In the genomic region with DNA sequence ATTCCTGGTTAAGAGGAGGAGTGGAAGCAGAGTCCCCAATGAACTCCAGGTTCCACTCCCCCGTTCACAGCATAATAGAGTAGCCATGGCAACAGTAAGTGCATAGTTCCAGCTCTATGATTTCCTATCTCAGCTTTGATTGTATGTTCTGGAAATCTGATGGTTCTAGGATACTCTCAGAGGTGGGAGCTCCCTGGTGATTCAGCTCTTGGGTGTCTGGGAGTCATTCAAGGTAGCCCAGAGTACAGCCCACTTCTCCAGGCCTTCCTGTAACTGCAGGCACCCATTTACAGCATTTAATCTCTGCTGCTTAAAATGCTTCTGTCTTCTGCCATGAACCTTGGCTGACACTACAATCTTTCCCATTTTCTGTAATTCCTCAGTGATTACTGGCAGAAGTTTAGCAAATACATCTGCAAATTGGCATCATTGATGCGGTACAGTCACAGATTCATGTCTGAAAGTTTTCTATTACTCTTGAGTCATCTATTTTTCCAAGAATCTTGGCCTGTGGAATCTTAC, we compare ENCODE assay signal across 17 cellular contexts.
DNase-seq lines count a peak whose midpoint lies in the region; FAIRE-seq and TF ChIP-seq lines count a peak whose summit lies in the region.
"Had no signal": no experiment of that assay in that cellular context is flagged by ENCODE, and none has a peak within 500 bp of the region (broad histone marks: within the 10 kb centered on the region; RNA-seq: fewer than 3 reads in every experiment).

No MANE protein-coding gene starts in this region.

- H3K36me3 ChIP-seq in Caco-2 (ENCODE audit: control insufficient read depth, insufficient read depth, low read length), result no peaks in the 10 kb centered on the region
- H3K36me3 ChIP-seq: left ventricle myocardium inferior, neural progenitor cell had no signal

- BruUV-seq in Caco-2 (replicated peaks; lab: Mats Ljungman, UMichigan), result no TSS peak

- H3K4me3 Mint-ChIP-seq in Caco-2 (ENCODE audit: unreplicated experiment), result no peak overlapping the region
- H3K4me3 Mint-ChIP-seq: activated naive CD4-positive, alpha-beta T cell treated with anti-CD3 and anti-CD28 coated beads, Interleukin-2, amount 10 ng/mL, durations not matched to agents 7 days and 5 days; neural progenitor cell had no signal

- no peaks in the 10 kb centered on the region for H3K27me3 ChIP-seq in Caco-2 (replicated peaks; ENCODE audit: control insufficient read depth, insufficient read depth, low read length)
- H3K27me3 ChIP-seq: neural progenitor cell had no signal

- H3K27ac Mint-ChIP-seq in Caco-2 (ENCODE audit: unreplicated experiment), result no peak overlapping the region
- H3K27ac Mint-ChIP-seq: activated naive CD4-positive, alpha-beta T cell treated with anti-CD3 and anti-CD28 coated beads, Interleukin-2, amount 10 ng/mL, durations not matched to agents 7 days and 5 days; neural progenitor cell had no signal

- TF ChIP-seq CTCF in fibroblast of mammary gland (conservative IDR thresholded peaks at IDR 0.05; ENCODE audit: control insufficient read depth, insufficient read depth, low read depth, low read length) (no peak), Caco-2 (IDR thresholded peaks at IDR 0.05; ENCODE audit: insufficient read depth in 1 of 2, low read depth in 1 of 2, low read length in 1 of 2, severe bottlenecking in 1 of 2, unreplicated experiment in 1 of 2) (no peak)

- DNase-seq in ELR (ENCODE audit: low read depth) (peak; percentile 6), RCC 7860 (ENCODE audit: low spot score) (peak; percentile 44), fibroblast of mammary gland (ENCODE audit: low read depth) (peak; percentile 96), putamen (ENCODE audit: low spot score) (peak; percentile 49), DMS 273 (lab: John Stamatoyannopoulos, UW; ENCODE audit: unreplicated experiment) (no peak), Caco-2 (no peak), NCI-H748 (lab: John Stamatoyannopoulos, UW; ENCODE audit: unreplicated experiment) (no peak)
- DNase-seq in effector CD8-positive, alpha-beta T cell (lab: John Stamatoyannopoulos, UW), result no peak
- DNase-seq: activated naive CD4-positive, alpha-beta T cell treated with anti-CD3 and anti-CD28 coated beads, Interleukin-2, amount 10 ng/mL, durations not matched to agents 7 days and 5 days; COR-L47; dermis blood vessel endothelial cell; glutamatergic neuron; left ventricle myocardium inferior; MV-4-11; NCI-H510A treated with DMSO at 0.1 percent for 48 hours; RPMI8226 had no signal

- H3K4me1 Mint-ChIP-seq in Caco-2 (ENCODE audit: low read depth, unreplicated experiment), result no peaks in the 10 kb centered on the region
- H3K4me1 Mint-ChIP-seq: activated naive CD4-positive, alpha-beta T cell treated with anti-CD3 and anti-CD28 coated beads, Interleukin-2, amount 10 ng/mL, durations not matched to agents 7 days and 5 days; neural progenitor cell had no signal

- POLR2A ChIA-PET in Caco-2 (lab: Charles Lee), result no interaction called here

- CTCF ChIA-PET in Caco-2 (lab: Charles Lee), result no interaction called here

- no peaks in the 10 kb centered on the region for H3K27me3 Mint-ChIP-seq in Caco-2 (ENCODE audit: insufficient read depth, unreplicated experiment)
- H3K27me3 Mint-ChIP-seq: activated naive CD4-positive, alpha-beta T cell treated with anti-CD3 and anti-CD28 coated beads, Interleukin-2, amount 10 ng/mL, durations not matched to agents 7 days and 5 days had no signal

- intact Hi-C loops in Caco-2 (cut with micrococcal nuclease; ENCODE audit: unreplicated experiment), result no loop called here

- no peaks in the 10 kb centered on the region for H3K4me1 ChIP-seq in Caco-2
- H3K4me1 ChIP-seq: left ventricle myocardium inferior, neural progenitor cell had no signal

- H3K9me3 Mint-ChIP-seq in Caco-2 (ENCODE audit: unreplicated experiment), result no peaks in the 10 kb centered on the region
- H3K9me3 Mint-ChIP-seq: activated naive CD4-positive, alpha-beta T cell treated with anti-CD3 and anti-CD28 coated beads, Interleukin-2, amount 10 ng/mL, durations not matched to agents 7 days and 5 days had no signal

- H3K9me3 ChIP-seq in Caco-2, result no peaks in the 10 kb centered on the region

- no peak for FAIRE-seq in RCC 7860 (lab: Jason Lieb, UNC)

- no peaks in the 10 kb centered on the region for H3K36me3 Mint-ChIP-seq in Caco-2 (ENCODE audit: insufficient read depth, unreplicated experiment)
- H3K36me3 Mint-ChIP-seq: activated naive CD4-positive, alpha-beta T cell treated with anti-CD3 and anti-CD28 coated beads, Interleukin-2, amount 10 ng/mL, durations not matched to agents 7 days and 5 days had no signal

- no peak overlapping the region for H3K4me3 ChIP-seq in fibroblast of mammary gland (ENCODE audit: control insufficient read depth, low read depth, low read length)
- H3K4me3 ChIP-seq in Caco-2 (ENCODE audit: low read depth, low read length), result no peak overlapping the region
- H3K4me3 ChIP-seq: left ventricle myocardium inferior, neural progenitor cell had no signal

Comparison
In these comparisons a context has a peak if more than half of its experiments do, and no peak if none do; other contexts are left out.
1. DNase-seq: peak in ELR (single experiment), RCC 7860 (single experiment), fibroblast of mammary gland (single experiment) and putamen (single experiment); none in DMS 273 (single experiment), effector CD8-positive, alpha-beta T cell (single experiment), Caco-2 (0 of 2) and NCI-H748 (single experiment).